ENCODE assay signal across 8 cellular contexts in genomic region chr3:9422712-9423424, GRCh38. TPM values are rescaled to one million over a fixed set of nuclear protein-coding genes. Genes with fewer than 3 reads are reported as not detected.
DNase-seq lines count a peak whose midpoint lies in the region; ATAC-seq and TF ChIP-seq lines count a peak whose summit lies in the region.

No MANE protein-coding gene starts in this region.

- H3K9me1 ChIP-seq in IMR-90 (ENCODE audit: insufficient read depth, low read length): 0 out of 2 replicates have a peak, but pooled peaks cover 3% of the 10 kb centered on the region

- H3K4me3 ChIP-seq in IMR-90 (ENCODE audit: insufficient read depth, low read depth, low read length) (no peak overlapping the region), PC-3 (ENCODE audit: low read length) (peak overlapping the region; percentile 31; the same call in 1 of the 2 replicates), breast epithelium (no peak overlapping the region), iPS-15b (ENCODE audit: low read depth, low read length) (no peak overlapping the region), retinal pigment epithelial cell (ENCODE audit: low read length) (peak overlapping the region; percentile 1)

- H3K4me1 ChIP-seq in IMR-90 (ENCODE audit: control insufficient read depth, insufficient read depth, low read length) (peaks cover 2% of the 10 kb centered on the region; the same call in 1 of the 2 replicates), PC-3 (ENCODE audit: insufficient read depth, low read length) (peaks cover 40% of the 10 kb centered on the region), breast epithelium (peaks cover 0 to 26% of the 10 kb centered on the region in 2 donors), iPS-15b (ENCODE audit: control insufficient read depth, insufficient read depth, low read length) (peaks cover 11% of the 10 kb centered on the region)

- POLR2A ChIA-PET in IMR-90 (lab: Charles Lee; ENCODE audit: unreplicated experiment): no interaction called here
- POLR2A ChIA-PET in PC-3 (lab: Charles Lee; ENCODE audit: unreplicated experiment): interaction anchor here (0.6 kb wide), 1 partner anchor 15 kb away, joined by 4 read pairs; no protein-coding TSS in a partner anchor

- H3K14ac ChIP-seq in IMR-90 (replicated peaks; ENCODE audit: low read depth, low read length): peak overlapping the region; percentile 78

- in situ Hi-C loops in IMR-90 (cut with MboI; ENCODE audit: low sequenced_read_pairs): no loop called here

- no peaks in the 10 kb centered on the region for H3K9me2 ChIP-seq in PC-3 (replicated peaks; ENCODE audit: low read length)

- no peaks in the 10 kb centered on the region for H3K9me3 ChIP-seq in IMR-90 (ENCODE audit: control insufficient read depth, insufficient read depth, low read length)
- H3K9me3 ChIP-seq in PC-3 (ENCODE audit: low read length): no peaks in the 10 kb centered on the region
- H3K9me3 ChIP-seq in breast epithelium: no peaks in the 10 kb centered on the region
- H3K9me3 ChIP-seq in iPS-15b (ENCODE audit: control insufficient read depth, insufficient read depth, low read length): no peaks in the 10 kb centered on the region

- H3K27ac ChIP-seq in IMR-90 (ENCODE audit: insufficient read depth, low read length) (peak overlapping the region; percentile 61), PC-3 (ENCODE audit: low read length) (peak overlapping the region; percentile 85), breast epithelium (peak overlapping the region; percentile 85)

- H3K4ac ChIP-seq in IMR-90 (ENCODE audit: low read depth, low read length): peak overlapping the region; percentile 86

- H4K91ac ChIP-seq in IMR-90 (ENCODE audit: insufficient read depth, low read depth, low read length): peak overlapping the region; percentile 72

- TF ChIP-seq RAD21 in IMR-90 (IDR thresholded peaks at IDR 0.05; ENCODE audit: low read length): peak; percentile 76

- BruUV-seq in IMR-90 (replicated peaks; lab: Mats Ljungman, UMichigan) (TSS peak; percentile 8), PC-3 (replicated peaks; lab: Mats Ljungman, UMichigan) (TSS peak; percentile 84)

- dilution Hi-C loops in IMR-90 (cut with HindIII; ENCODE audit: low sequenced_read_pairs, unreplicated experiment): no loop called here

- H4K5ac ChIP-seq in IMR-90 (ENCODE audit: low read depth, low read length): no peak overlapping the region

- H3K79me2 ChIP-seq in PC-3 (ENCODE audit: low read length): peaks cover 85% of the 10 kb centered on the region

- peak overlapping the region; percentile 74 for H2AK9ac ChIP-seq in IMR-90 (replicated peaks; ENCODE audit: low read depth, low read length, poor library complexity)

- peaks cover 25% of the 10 kb centered on the region for H3F3A ChIP-seq in PC-3 (ENCODE audit: low read length, unreplicated experiment)

- WGBS in IMR-90 (ENCODE audit: extremely low coverage in 2 of 2, insufficient read length in 1 of 2), 2 experiments: no CpG with 5 or more reads among the region's 5 CpGs

- H2AFZ ChIP-seq in IMR-90 (replicated peaks; ENCODE audit: low read length, poor library complexity): no peak overlapping the region
- H2AFZ ChIP-seq in PC-3 (ENCODE audit: low read length): 0 out of 2 replicates have a peak overlapping the region, but pooled peaks have one; percentile 10

- H2BK5ac ChIP-seq in IMR-90 (ENCODE audit: low read depth, low read length, poor library complexity, severe bottlenecking): peak overlapping the region; percentile 75

- CTCF ChIA-PET in IMR-90 (lab: Yijun Ruan, JAX): interaction anchor here (1.2 kb wide), 1 partner anchor 45 kb away, joined by 3 read pairs; no protein-coding TSS in a partner anchor
- CTCF ChIA-PET in PC-3 (lab: Charles Lee): interaction anchor here (0.6 to 1.2 kb wide), 3 partner anchors 23 to 70 kb away, joined by 4 to 12 read pairs (median 5); no protein-coding TSS in a partner anchor

- intact Hi-C loops in IMR-90 (cut with micrococcal nuclease) (loop anchor here (1.0 to 2.0 kb wide), 2 partner anchors 26 to 70 kb away; partner anchors contain the start of gene SETD5), PC-3 (cut with micrococcal nuclease) (loop anchor here (1.0 kb wide), 2 partner anchors 24 to 70 kb away; no protein-coding TSS in a partner anchor), breast epithelium (cut with DNase I; ENCODE audit: low total_unique reads) (no loop called here)

- peaks cover 8 to 24% of the 10 kb centered on the region in 2 experiments; a peak in 3 of 4 replicates for H3K79me1 ChIP-seq in IMR-90 (ENCODE audit: low read depth in 1 of 2, low read length in 2 of 2)

- no peaks in the 10 kb centered on the region for H3K27me3 ChIP-seq in IMR-90 (ENCODE audit: control insufficient read depth, insufficient read depth, low read length)
- H3K27me3 ChIP-seq in PC-3 (ENCODE audit: low read length): no peaks in the 10 kb centered on the region
- no peaks in the 10 kb centered on the region for H3K27me3 ChIP-seq in breast epithelium
- H3K27me3 ChIP-seq in iPS-15b (ENCODE audit: control insufficient read depth, insufficient read depth, low read length): no peaks in the 10 kb centered on the region

- H3K18ac ChIP-seq in IMR-90 (ENCODE audit: low read depth, low read length): no peak overlapping the region

- ATAC-seq in IMR-90 (ENCODE audit: low read depth): peak; percentile 91
- ATAC-seq in PC-3: peak; percentile 96
- no peak for ATAC-seq in HG03139 (IDR thresholded peaks at IDR 0.05; ENCODE audit: unreplicated experiment)
- no peak for ATAC-seq in HG02885 (IDR thresholded peaks at IDR 0.05; ENCODE audit: poor library complexity, unreplicated experiment)

- H4K20me1 ChIP-seq in IMR-90 (ENCODE audit: insufficient read depth, low read length) (peaks cover 60% of the 10 kb centered on the region), PC-3 (ENCODE audit: low read length) (peaks cover 34% of the 10 kb centered on the region)

- TF ChIP-seq POLR2A in IMR-90 (IDR thresholded peaks at IDR 0.05; ENCODE audit: low read depth, low read length) (peak; percentile 65), breast epithelium (IDR thresholded peaks at IDR 0.05) (no peak)

- peak overlapping the region; percentile 57 for H3K4me2 ChIP-seq in IMR-90 (ENCODE audit: low read depth, low read length)
- H3K4me2 ChIP-seq in PC-3 (ENCODE audit: low read length): peak overlapping the region; percentile 64

- peak overlapping the region; percentile 68; the same call in 1 of the 2 replicates for H3K9ac ChIP-seq in IMR-90 (ENCODE audit: low read depth, low read length)
- peak overlapping the region; percentile 41 for H3K9ac ChIP-seq in PC-3 (ENCODE audit: low read length)
- peak overlapping the region; percentile 17 for H3K9ac ChIP-seq in iPS-15b (ENCODE audit: low read depth, low read length)

- no peak overlapping the region for H2BK15ac ChIP-seq in IMR-90 (ENCODE audit: low read depth, low read length)

- peak; percentile 79 for DNase-seq in DMS53 treated with DMSO at 0.1 percent for 48 hours (lab: John Stamatoyannopoulos, UW; ENCODE audit: unreplicated experiment)
- DNase-seq in IMR-90: peak; percentile 98
- DNase-seq in PC-3: peak; percentile 98
- peak; percentile 74 to 93 for DNase-seq in breast epithelium (ENCODE audit: low spot score in 2 of 2)
- DNase-seq in retinal pigment epithelial cell (ENCODE audit: low read depth): peak; percentile 88

- H2BK120ac ChIP-seq in IMR-90 (ENCODE audit: low read depth, low read length): peak overlapping the region; percentile 49

- peak overlapping the region; percentile 17 for H2AK5ac ChIP-seq in IMR-90 (ENCODE audit: low read depth, low read length)

- peaks cover 11% of the 10 kb centered on the region for H3K36me3 ChIP-seq in IMR-90 (ENCODE audit: control insufficient read depth, insufficient read depth, low read length)
- peaks cover 26% of the 10 kb centered on the region for H3K36me3 ChIP-seq in PC-3 (ENCODE audit: low read depth, low read length)
- no peaks in the 10 kb centered on the region for H3K36me3 ChIP-seq in breast epithelium
- peaks cover 8% of the 10 kb centered on the region for H3K36me3 ChIP-seq in iPS-15b (ENCODE audit: control insufficient read depth, insufficient read depth, low read length)

- H3K23ac ChIP-seq in IMR-90 (ENCODE audit: low read depth, low read length): peak overlapping the region; percentile 70

- peak overlapping the region; percentile 35; the same call in 1 of the 2 replicates for H2BK20ac ChIP-seq in IMR-90 (ENCODE audit: low read depth, low read length)

- peak overlapping the region in 1 of 2 experiments; percentile 75; a peak in 2 of 4 replicates for H4K8ac ChIP-seq in IMR-90 (ENCODE audit: low read depth in 2 of 2, low read length in 2 of 2)

- TF ChIP-seq CTCF in IMR-90 (conservative IDR thresholded peaks at IDR 0.05; ENCODE audit: low read depth, low read length) (peak; percentile 64), PC-3 (conservative IDR thresholded peaks at IDR 0.05; ENCODE audit: low read depth, low read length) (peak; percentile 76), breast epithelium (IDR thresholded peaks at IDR 0.05) (peak; percentile 31 to 73 (median 44)), retinal pigment epithelial cell (conservative IDR thresholded peaks at IDR 0.05; ENCODE audit: low read depth, low read length) (peak; percentile 58)

- peak overlapping the region; percentile 86 for H3K56ac ChIP-seq in IMR-90 (ENCODE audit: extremely low read depth, insufficient read depth, low read length)

TF ChIP-seq in IMR-90, 13 proteins besides CTCF, POLR2A, EP300 and RAD21:
- TF ChIP-seq SMC3 (IDR thresholded peaks at IDR 0.05; ENCODE audit: low read depth, low read length) (peak; percentile 47), MAZ (IDR thresholded peaks at IDR 0.05; ENCODE audit: borderline replicate concordance, low read depth, low read length) (no peak), MXI1 (IDR thresholded peaks at IDR 0.05; ENCODE audit: borderline replicate concordance, low read depth, low read length) (peak; percentile 45; the same call in 1 of the 2 replicates), BHLHE40 (IDR thresholded peaks at IDR 0.05; ENCODE audit: low read depth, low read length) (0 out of 2 replicates have a peak, but pooled peaks have one; percentile 5), CEBPB (IDR thresholded peaks at IDR 0.05; ENCODE audit: low read depth, low read length) (peak; percentile 100), MAFK (IDR thresholded peaks at IDR 0.05; ENCODE audit: low read depth, low read length) (no peak)

RNA-seq across cellular contexts. Expression of gene SETD5, which starts 25.5 kb away (rescaled TPM):
- total RNA-seq in IMR-90 (2012; rRNA removed) (50.0 and 62.9 TPM in 2 replicates), PC-3 (2014; rRNA removed) (64.9 and 74.9 TPM in 2 replicates), breast epithelium (100 to 1,000 TPM in 2 of 3 donors, 10 to 100 TPM in 1; 63.0 to 135 (median 118) TPM)
- polyA plus RNA-seq in IMR-90 (2012; rRNA removed): 42.7 and 45.1 TPM in 2 replicates
- 14.4 and 24.9 TPM in 2 replicates for polyA plus RNA-seq in IMR-90 (2012; cell fraction: cytosol; rRNA removed)
- polyA plus RNA-seq in IMR-90 (2012; cell fraction: nucleus; rRNA removed; ENCODE audit: low replicate concordance): 87.1 and 210 TPM in 2 replicates

Comparison
In these comparisons a context has a peak if more than half of its experiments do, and no peak if none do; other contexts are left out.
1. ATAC-seq: peak in IMR-90 (single experiment) and PC-3 (single experiment); none in HG03139 (single experiment) and HG02885 (single experiment).
2. H3K4me3 ChIP-seq: peak in PC-3 (single experiment) and retinal pigment epithelial cell (single experiment); none in IMR-90 (single experiment), breast epithelium (0 of 3) and iPS-15b (single experiment).
3. H3K9ac ChIP-seq: peak in every context shown above with its lines; median percentile 68 in IMR-90; 41 in PC-3; 17 in iPS-15b.
4. Peak in every context shown above with its lines, with median percentiles within 50 percentile points of each other: DNase-seq, H3K27ac ChIP-seq and CTCF ChIP-seq.